ENCODE assay signal across 29 cellular contexts in the genomic region with DNA sequence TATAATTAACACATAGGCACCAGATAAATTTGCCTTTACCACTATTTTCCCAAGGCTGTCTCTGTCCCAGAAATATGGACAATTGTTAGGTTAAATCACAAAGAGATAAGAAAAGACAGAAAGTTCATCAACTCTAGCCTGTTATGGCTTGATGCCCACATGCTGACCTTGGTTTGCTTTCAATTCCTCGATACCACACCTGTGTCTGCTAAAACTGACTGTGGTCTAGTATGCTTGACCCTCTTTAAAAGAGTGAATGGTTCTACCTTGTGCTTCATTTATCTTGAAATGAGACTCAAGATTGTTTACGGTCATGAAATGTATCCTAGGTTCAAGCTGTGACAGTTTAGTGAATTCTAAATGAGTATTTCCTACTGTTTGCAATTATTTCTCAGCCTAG.
"Had no signal": no experiment of that assay in that cellular context is flagged by ENCODE, and none has a peak within 500 bp of the region (broad histone marks: within the 10 kb centered on the region; RNA-seq: fewer than 3 reads in every experiment).

No MANE protein-coding gene starts in this region.

- H2AFZ ChIP-seq: hepatocyte had no signal

- H3K27me3 ChIP-seq: colonic mucosa, dorsolateral prefrontal cortex, esophagus muscularis mucosa, esophagus squamous epithelium, foreskin keratinocyte, gastrocnemius medialis, gastroesophageal sphincter, heart left ventricle, heart right ventricle, hepatocyte had no signal

- H3K36me3 ChIP-seq: colonic mucosa, esophagus muscularis mucosa, esophagus squamous epithelium, gastrocnemius medialis, gastroesophageal sphincter, heart left ventricle, heart right ventricle had no signal

- H3K9me3 ChIP-seq: colonic mucosa, esophagus muscularis mucosa, esophagus squamous epithelium, gastrocnemius medialis, gastroesophageal sphincter had no signal

- H3K4me3 ChIP-seq: colonic mucosa, coronary artery, dorsolateral prefrontal cortex, esophagus muscularis mucosa, esophagus squamous epithelium, gastrocnemius medialis, gastroesophageal sphincter, heart left ventricle, heart right ventricle, hepatocyte had no signal

- H3K27ac ChIP-seq: colonic mucosa, coronary artery, dorsolateral prefrontal cortex, epithelial cell of prostate, esophagus muscularis mucosa, esophagus squamous epithelium, foreskin keratinocyte, gastrocnemius medialis, gastroesophageal sphincter, heart left ventricle, heart right ventricle, hepatocyte had no signal

- DNase-seq: colonic mucosa; cortex of kidney; dermis blood vessel endothelial cell; dorsolateral prefrontal cortex; effector CD4-positive, alpha-beta T cell; effector CD8-positive, alpha-beta T cell; effector memory CD4-positive, alpha-beta T cell; effector memory CD8-positive, alpha-beta T cell; endodermal cell; erythroblast; esophagus squamous epithelium; foreskin fibroblast; foreskin keratinocyte; foreskin melanocyte; gastrocnemius medialis; glutamatergic neuron; head of caudate nucleus; heart left ventricle; heart right ventricle; hippocampal formation had no signal

- H3K4me1 Mint-ChIP-seq: endodermal cell had no signal

- FAIRE-seq: endothelial cell of umbilical vein, frontal cortex had no signal

- H3K27ac Mint-ChIP-seq: dendritic cell treated with granulocyte-macrophage colony-stimulating factor and Interleukin-4, amounts not matched to agents 40 ng/mL and 50 ng/mL, for 4 days; effector memory CD8-positive, alpha-beta T cell; endodermal cell had no signal

- H3K9me3 Mint-ChIP-seq: endodermal cell had no signal

- H3K4me3 Mint-ChIP-seq: dendritic cell treated with granulocyte-macrophage colony-stimulating factor and Interleukin-4, amounts not matched to agents 40 ng/mL and 50 ng/mL, for 4 days; effector memory CD8-positive, alpha-beta T cell; endodermal cell had no signal

- H3K4me2 ChIP-seq: hepatocyte had no signal

- ATAC-seq: effector memory CD8-positive, alpha-beta T cell; esophagus mucosa; foreskin keratinocyte; gastrocnemius medialis; gastroesophageal sphincter; heart left ventricle; heart right ventricle had no signal

- H3K4me1 ChIP-seq: colonic mucosa, esophagus muscularis mucosa, esophagus squamous epithelium, foreskin keratinocyte, gastrocnemius medialis, gastroesophageal sphincter, heart left ventricle, heart right ventricle had no signal

- H3K27me3 Mint-ChIP-seq: dendritic cell treated with granulocyte-macrophage colony-stimulating factor and Interleukin-4, amounts not matched to agents 40 ng/mL and 50 ng/mL, for 4 days; effector memory CD8-positive, alpha-beta T cell had no signal

- H3K79me2 ChIP-seq: hepatocyte had no signal
